ENCODE assay signal across 8 cellular contexts in the genomic region with DNA sequence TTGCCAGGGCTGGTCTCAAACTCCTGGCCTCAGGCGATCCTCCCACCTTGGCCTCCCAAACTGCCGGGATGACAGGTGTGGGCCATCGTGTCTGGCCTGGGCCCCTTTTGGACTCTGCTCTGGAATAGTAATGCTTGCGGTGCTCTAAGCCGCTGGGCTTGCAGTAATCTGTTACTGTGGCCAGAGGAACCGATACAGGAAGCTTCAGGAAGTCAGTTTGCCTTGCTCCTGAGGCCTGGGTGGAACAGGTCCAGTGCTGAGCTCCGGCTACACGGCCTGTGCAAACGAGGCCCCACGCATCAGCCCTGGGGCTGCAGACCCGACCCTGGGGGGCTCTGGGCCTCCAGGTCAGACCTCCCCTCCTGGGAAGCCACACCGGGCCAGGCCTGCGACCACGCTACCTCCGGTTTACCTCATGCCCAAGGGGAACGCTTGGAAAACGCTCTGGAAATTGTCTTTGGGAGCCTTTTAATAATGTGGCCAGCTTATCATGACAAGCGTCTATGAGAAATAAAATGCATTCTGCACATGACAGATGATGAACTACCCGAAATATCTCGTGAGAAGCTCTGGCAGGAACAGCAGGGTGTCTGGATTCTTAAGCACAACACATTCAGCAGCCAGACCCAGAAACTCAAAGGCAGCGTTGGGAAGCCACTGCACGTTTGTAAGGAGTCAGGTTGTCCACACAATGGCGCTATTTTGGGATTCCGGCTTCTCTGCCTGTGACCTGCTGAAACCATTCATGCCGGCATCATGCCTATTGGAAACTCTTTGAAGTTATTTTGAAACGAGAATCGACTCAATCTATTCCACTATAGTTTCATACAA. TPM values are rescaled to one million over a fixed set of nuclear protein-coding genes. Genes with fewer than 3 reads are reported as not detected.
DNase-seq lines count a peak whose midpoint lies in the region; ATAC-seq and TF ChIP-seq lines count a peak whose summit lies in the region.

No MANE protein-coding gene starts in this region.

- H3K27ac Mint-ChIP-seq in activated CD4-positive, alpha-beta memory T cell treated with anti-CD3 and anti-CD28 coated beads, Interleukin-2, amount 10 ng/mL, durations not matched to agents 7 days and 5 days, result no peak overlapping the region

- H3K9me3 Mint-ChIP-seq in activated CD4-positive, alpha-beta memory T cell treated with anti-CD3 and anti-CD28 coated beads, Interleukin-2, amount 10 ng/mL, durations not matched to agents 7 days and 5 days, result no peaks in the 10 kb centered on the region

- peaks cover 26% of the 10 kb centered on the region for H3K36me3 ChIP-seq in thoracic aorta

- peaks cover 22 to 44% of the 10 kb centered on the region in 2 donors for H3K4me1 ChIP-seq in thoracic aorta (ENCODE audit: control insufficient read depth in 1 of 2, low read depth in 2 of 2)

- TF ChIP-seq CTCF in 22Rv1 (IDR thresholded peaks at IDR 0.05) (peak; percentile 50), astrocyte of the cerebellum (IDR thresholded peaks at IDR 0.05; ENCODE audit: low read depth, low read length, missing control alignments) (peak; percentile 49), thoracic aorta (IDR thresholded peaks at IDR 0.05) (peak; percentile 47)

- H3K4me1 Mint-ChIP-seq in activated CD4-positive, alpha-beta memory T cell treated with anti-CD3 and anti-CD28 coated beads, Interleukin-2, amount 10 ng/mL, durations not matched to agents 7 days and 5 days, result peaks cover 15% of the 10 kb centered on the region

- CTCF ChIA-PET in activated CD4-positive, alpha-beta memory T cell treated with anti-CD3 and anti-CD28 coated beads, Interleukin-2, amount 10 ng/mL, durations not matched to agents 7 days and 5 days (lab: Charles Lee), result no interaction called here

- peak; percentile 41 for DNase-seq in astrocyte of the cerebellum (ENCODE audit: low read depth)
- DNase-seq in thoracic aorta (ENCODE audit: low spot score), result no peak
- DNase-seq in stimulated activated naive CD4-positive, alpha-beta T cell (lab: John Stamatoyannopoulos, UW), result no peak
- DNase-seq in activated CD4-positive, alpha-beta memory T cell treated with anti-CD3 and anti-CD28 coated beads, Interleukin-2, amount 10 ng/mL, durations not matched to agents 7 days and 5 days, result no peak

- H3K4me3 ChIP-seq in astrocyte of the cerebellum (ENCODE audit: low read depth, low read length) (no peak overlapping the region), thoracic aorta (peak overlapping the region; percentile 62)

- H3K4me3 Mint-ChIP-seq in activated CD4-positive, alpha-beta memory T cell treated with anti-CD3 and anti-CD28 coated beads, Interleukin-2, amount 10 ng/mL, durations not matched to agents 7 days and 5 days, result no peak overlapping the region

- ATAC-seq in HG02610 (IDR thresholded peaks at IDR 0.05; ENCODE audit: unreplicated experiment), result peak; percentile 27
- peak; percentile 59 for ATAC-seq in thoracic aorta (ENCODE audit: insufficient number of reproducible peaks, low FRiP score, low read depth)
- ATAC-seq in GM21723 (IDR thresholded peaks at IDR 0.05; ENCODE audit: unreplicated experiment), result no peak

- H3K36me3 Mint-ChIP-seq in activated CD4-positive, alpha-beta memory T cell treated with anti-CD3 and anti-CD28 coated beads, Interleukin-2, amount 10 ng/mL, durations not matched to agents 7 days and 5 days (ENCODE audit: low read depth), result peaks cover 38% of the 10 kb centered on the region

- in situ Hi-C loops in astrocyte of the cerebellum (cut with HindIII; ENCODE audit: low sequenced_read_pairs), result loop anchor here (25.0 kb wide), 1 partner anchor 177 kb away; no protein-coding TSS in a partner anchor

- no peaks in the 10 kb centered on the region for H3K27me3 ChIP-seq in layer of hippocampus (ENCODE audit: control insufficient read depth, insufficient read depth, low read length)
- no peaks in the 10 kb centered on the region for H3K27me3 ChIP-seq in thoracic aorta (replicated peaks; ENCODE audit: insufficient read depth)

- H3K27ac ChIP-seq in 22Rv1, result no peak overlapping the region
- H3K27ac ChIP-seq in layer of hippocampus (ENCODE audit: low read depth, low read length), result peak overlapping the region; percentile 64
- peak overlapping the region; percentile 82 to 94 for H3K27ac ChIP-seq in thoracic aorta

- H3K27me3 Mint-ChIP-seq in activated CD4-positive, alpha-beta memory T cell treated with anti-CD3 and anti-CD28 coated beads, Interleukin-2, amount 10 ng/mL, durations not matched to agents 7 days and 5 days, result peaks cover 13% of the 10 kb centered on the region

- H3K9me3 ChIP-seq in thoracic aorta, result no peaks in the 10 kb centered on the region

- POLR2A ChIA-PET in activated CD4-positive, alpha-beta memory T cell treated with anti-CD3 and anti-CD28 coated beads, Interleukin-2, amount 10 ng/mL, durations not matched to agents 7 days and 5 days (lab: Charles Lee), result interaction anchor here (0.7 to 2.5 kb wide), 3 partner anchors 9 to 11 kb away, joined by 3 to 13 read pairs (median 3); partner anchors contain the start of gene COX19

RNA-seq across cellular contexts. Expression of gene ADAP1, which starts 10.1 kb away (rescaled TPM):
- total RNA-seq in thoracic aorta, result 10 to 100 TPM; 24.5 to 24.6 TPM
- total RNA-seq in activated CD4-positive, alpha-beta memory T cell treated with anti-CD3 and anti-CD28 coated beads, Interleukin-2, amount 10 ng/mL, durations not matched to agents 7 days and 5 days, result 10 to 100 TPM; 11.1 to 13.0 TPM

RNA-seq across cellular contexts. Expression of gene COX19, which starts 10.7 kb away (rescaled TPM):
- 10 to 100 TPM in 1 of 2 donors, 1 to 10 TPM in 1; 7.2 to 18.1 TPM for total RNA-seq in thoracic aorta
- 10 to 100 TPM; 17.4 to 18.2 TPM for total RNA-seq in activated CD4-positive, alpha-beta memory T cell treated with anti-CD3 and anti-CD28 coated beads, Interleukin-2, amount 10 ng/mL, durations not matched to agents 7 days and 5 days

RNA-seq across cellular contexts. Expression of gene CYP2W1, which starts 18.4 kb away (rescaled TPM):
- not detected for total RNA-seq in thoracic aorta
- not detected for total RNA-seq in activated CD4-positive, alpha-beta memory T cell treated with anti-CD3 and anti-CD28 coated beads, Interleukin-2, amount 10 ng/mL, durations not matched to agents 7 days and 5 days
